ENCODE assay signal across 8 cellular contexts in genomic region chr11:34650528-34650927, GRCh38. TPM values are rescaled to one million over a fixed set of nuclear protein-coding genes. Genes with fewer than 3 reads are reported as not detected.
A peak's percentile ranks its signal among the peaks of the same experiment; 100 is the strongest.
DNase-seq lines count a peak whose midpoint lies in the region; ATAC-seq and TF ChIP-seq lines count a peak whose summit lies in the region.

No MANE protein-coding gene starts in this region.

- peak overlapping the region; percentile 58 for H3K4me3 Mint-ChIP-seq in stimulated activated naive CD8-positive, alpha-beta T cell treated with anti-CD3 and anti-CD28 coated beads, Interleukin-15, Interleukin-2, amounts not matched to agents 100 ng/mL and 50 ng/mL, for 24 hours

- DNase-seq in activated CD4-positive, alpha-beta T cell treated with anti-CD3 and anti-CD28 coated beads, Interleukin-2, amount 50 U/mL, for 4 hours: peak; percentile 60 to 68
- peak; percentile 43 for DNase-seq in fibroblast of the aortic adventitia (ENCODE audit: low read depth)
- DNase-seq in epidermal melanocyte (ENCODE audit: insufficient read length, low spot score): no peak
- DNase-seq in gastrocnemius medialis: no peak
- DNase-seq in D341Med (ENCODE audit: low spot score): no peak

- H3K27me3 Mint-ChIP-seq in stimulated activated naive CD8-positive, alpha-beta T cell treated with anti-CD3 and anti-CD28 coated beads, Interleukin-15, Interleukin-2, amounts not matched to agents 100 ng/mL and 50 ng/mL, for 24 hours: peaks cover 67% of the 10 kb centered on the region

- no peak for TF ChIP-seq POLR2A in gastrocnemius medialis (IDR thresholded peaks at IDR 0.05)

- H3K36me3 ChIP-seq in gastrocnemius medialis: no peaks in the 10 kb centered on the region

- H3K4me3 ChIP-seq in fibroblast of the aortic adventitia (ENCODE audit: low read depth, low read length): no peak overlapping the region
- no peak overlapping the region for H3K4me3 ChIP-seq in gastrocnemius medialis

- peaks cover 58% of the 10 kb centered on the region for H3K4me1 Mint-ChIP-seq in stimulated activated naive CD8-positive, alpha-beta T cell treated with anti-CD3 and anti-CD28 coated beads, Interleukin-15, Interleukin-2, amounts not matched to agents 100 ng/mL and 50 ng/mL, for 24 hours (ENCODE audit: low read depth)

- no peaks in the 10 kb centered on the region for H3K36me3 Mint-ChIP-seq in stimulated activated naive CD8-positive, alpha-beta T cell treated with anti-CD3 and anti-CD28 coated beads, Interleukin-15, Interleukin-2, amounts not matched to agents 100 ng/mL and 50 ng/mL, for 24 hours (ENCODE audit: low read depth)

- H3K27ac ChIP-seq in gastrocnemius medialis: no peak overlapping the region

- peak overlapping the region; percentile 83 for H3K27ac Mint-ChIP-seq in stimulated activated naive CD8-positive, alpha-beta T cell treated with anti-CD3 and anti-CD28 coated beads, Interleukin-15, Interleukin-2, amounts not matched to agents 100 ng/mL and 50 ng/mL, for 24 hours

- TF ChIP-seq CTCF in fibroblast of the aortic adventitia (IDR thresholded peaks at IDR 0.05; ENCODE audit: insufficient read depth, low read length) (no peak), gastrocnemius medialis (IDR thresholded peaks at IDR 0.05 in 4 of 5, conservative IDR thresholded peaks at IDR 0.05 in 1 of 5) (no peak)

- no peaks in the 10 kb centered on the region for H3K9me3 ChIP-seq in gastrocnemius medialis

- ATAC-seq in GM19043 (IDR thresholded peaks at IDR 0.05; ENCODE audit: low read depth, unreplicated experiment) (peak; percentile 89), HG03175 (IDR thresholded peaks at IDR 0.05; ENCODE audit: unreplicated experiment) (peak; percentile 96), gastrocnemius medialis (no peak)

- in situ Hi-C loops in gastrocnemius medialis (cut with MboI; ENCODE audit: low sequenced_read_pairs in 4 of 4): no loop called here

- no peaks in the 10 kb centered on the region for H3K9me3 Mint-ChIP-seq in stimulated activated naive CD8-positive, alpha-beta T cell treated with anti-CD3 and anti-CD28 coated beads, Interleukin-15, Interleukin-2, amounts not matched to agents 100 ng/mL and 50 ng/mL, for 24 hours

- H3K4me1 ChIP-seq in gastrocnemius medialis: peaks cover 7 to 20% of the 10 kb centered on the region in 2 donors

- intact Hi-C loops in gastrocnemius medialis (cut with DNase I; ENCODE audit: low total_unique reads): loop anchor here (10.0 kb wide), 3 partner anchors 66 to 714 kb away; partner anchors contain the start of genes APIP and PDHX

- H3K27me3 ChIP-seq in gastrocnemius medialis: no peaks in the 10 kb centered on the region

RNA-seq across cellular contexts. Expression of gene EHF, which starts 29.6 kb away (rescaled TPM):
- total RNA-seq in fibroblast of the aortic adventitia (ENCODE audit: low replicate concordance) (0.18 TPM in 1 of 2 replicates, not detected in the other), gastrocnemius medialis (under 1 TPM in 2 of 4 donors, not detected in 2; 0.09 to 0.85 TPM)

Comparison
In these comparisons a context has a peak if more than half of its experiments do, and no peak if none do; other contexts are left out.
1. ATAC-seq: peak in GM19043 (single experiment) and HG03175 (single experiment); none in gastrocnemius medialis (0 of 2).
2. DNase-seq: peak in activated CD4-positive, alpha-beta T cell treated with anti-CD3 and anti-CD28 coated beads, Interleukin-2, amount 50 U/mL, for 4 hours (2 of 2) and fibroblast of the aortic adventitia (single experiment); none in epidermal melanocyte (single experiment), gastrocnemius medialis (0 of 2) and D341Med (single experiment).